ENCODE assay signal across 26 cellular contexts in genomic region chr7:97001656-97002554, GRCh38. TPM values are rescaled to one million over a fixed set of nuclear protein-coding genes. Genes with fewer than 3 reads are reported as not detected.
DNase-seq lines count a peak whose midpoint lies in the region; ATAC-seq, FAIRE-seq and TF ChIP-seq lines count a peak whose summit lies in the region.
"Had no signal": no experiment of that assay in that cellular context is flagged by ENCODE, and none has a peak within 500 bp of the region (broad histone marks: within the 10 kb centered on the region; RNA-seq: fewer than 3 reads in every experiment).

No MANE protein-coding gene starts in this region.

- no peak overlapping the region for H3K4me3 ChIP-seq in kidney (ENCODE audit: low read length in 2 of 2)
- H3K4me3 ChIP-seq: left lung, right atrium auricular region had no signal

- FAIRE-seq in kidney (lab: Jason Lieb, UNC) = no peak
- FAIRE-seq: GM12892 had no signal

- no peaks in the 10 kb centered on the region for H3K9me3 ChIP-seq in kidney (ENCODE audit: control insufficient read depth in 1 of 2, low read length in 2 of 2)
- H3K9me3 ChIP-seq: left lung, right atrium auricular region had no signal

- H3K4me1 Mint-ChIP-seq in activated naive CD4-positive, alpha-beta T cell treated with anti-CD3 and anti-CD28 coated beads, Interleukin-2, amount 10 ng/mL, durations not matched to agents 7 days and 5 days = peaks cover 11% of the 10 kb centered on the region
- peaks cover 38% of the 10 kb centered on the region for H3K4me1 Mint-ChIP-seq in brain
- H3K4me1 Mint-ChIP-seq in type B pancreatic cell (ENCODE audit: unreplicated experiment) = peaks cover 42% of the 10 kb centered on the region

- peaks cover 4% of the 10 kb centered on the region for H3K36me3 Mint-ChIP-seq in activated naive CD4-positive, alpha-beta T cell treated with anti-CD3 and anti-CD28 coated beads, Interleukin-2, amount 10 ng/mL, durations not matched to agents 7 days and 5 days
- H3K36me3 Mint-ChIP-seq in activated naive CD4-positive, alpha-beta T cell treated with anti-CD3 and anti-CD28 coated beads, Interleukin-2, amount 50 U/mL, for 72 hours = peaks cover 5 to 35% of the 10 kb centered on the region in 2 donors
- H3K36me3 Mint-ChIP-seq in brain (peaks cover 43% of the 10 kb centered on the region), type B pancreatic cell (no peaks in the 10 kb centered on the region)

- H3K27ac Mint-ChIP-seq in activated naive CD4-positive, alpha-beta T cell treated with anti-CD3 and anti-CD28 coated beads, Interleukin-2, amount 10 ng/mL, durations not matched to agents 7 days and 5 days = peak overlapping the region; percentile 73
- no peak overlapping the region for H3K27ac Mint-ChIP-seq in activated naive CD4-positive, alpha-beta T cell treated with anti-CD3 and anti-CD28 coated beads, Interleukin-2, amount 50 U/mL, for 72 hours
- H3K27ac Mint-ChIP-seq in brain = peak overlapping the region in 2 of 5 experiments; percentile 87 to 96
- H3K27ac Mint-ChIP-seq in type B pancreatic cell = peak overlapping the region; percentile 51

- H3K4me3 Mint-ChIP-seq in activated naive CD4-positive, alpha-beta T cell treated with anti-CD3 and anti-CD28 coated beads, Interleukin-2, amount 10 ng/mL, durations not matched to agents 7 days and 5 days = no peak overlapping the region
- H3K4me3 Mint-ChIP-seq in brain (peak overlapping the region in 4 of 5 experiments; percentile 42 to 90 (median 76)), type B pancreatic cell (peak overlapping the region; percentile 95)
- H3K4me3 Mint-ChIP-seq: activated naive CD8-positive, alpha-beta T cell treated with anti-CD3 and anti-CD28 coated beads, Interleukin-2, amount 10 ng/mL, durations not matched to agents 7 days and 5 days had no signal

- no peak overlapping the region for H3K27ac ChIP-seq in kidney (ENCODE audit: low read depth in 2 of 2, low read length in 2 of 2)
- H3K27ac ChIP-seq: epithelial cell of prostate, left lung, right atrium auricular region, WERI-Rb-1 had no signal

- intact Hi-C loops in kidney (cut with DNase I) = no loop called here

- no peak for ATAC-seq in activated naive CD4-positive, alpha-beta T cell treated with anti-CD3 and anti-CD28 coated beads, Interleukin-2, amount 50 U/mL, for 72 hours
- ATAC-seq in GM19351 (IDR thresholded peaks at IDR 0.05; ENCODE audit: unreplicated experiment) (no peak), GM21367 (IDR thresholded peaks at IDR 0.05; ENCODE audit: unreplicated experiment) (no peak), HG02973 (IDR thresholded peaks at IDR 0.05; ENCODE audit: unreplicated experiment) (no peak)
- ATAC-seq: left lung; stimulated activated naive CD8-positive, alpha-beta T cell treated with anti-CD3 and anti-CD28 coated beads, Interleukin-15, Interleukin-2, amounts not matched to agents 100 U/mL and 50 U/mL, for 24 hours had no signal

- H3K9me3 Mint-ChIP-seq in activated naive CD4-positive, alpha-beta T cell treated with anti-CD3 and anti-CD28 coated beads, Interleukin-2, amount 10 ng/mL, durations not matched to agents 7 days and 5 days = no peaks in the 10 kb centered on the region
- peaks cover 3% of the 10 kb centered on the region in 2 donors for H3K9me3 Mint-ChIP-seq in activated naive CD4-positive, alpha-beta T cell treated with anti-CD3 and anti-CD28 coated beads, Interleukin-2, amount 50 U/mL, for 72 hours
- peaks cover 0 to 12% (median 3%) of the 10 kb centered on the region in 5 experiments for H3K9me3 Mint-ChIP-seq in brain
- H3K9me3 Mint-ChIP-seq in type B pancreatic cell = no peaks in the 10 kb centered on the region

- DNase-seq in activated naive CD4-positive, alpha-beta T cell treated with anti-CD3 and anti-CD28 coated beads, Interleukin-2, amount 10 ng/mL, durations not matched to agents 7 days and 5 days = no peak
- DNase-seq in activated naive CD4-positive, alpha-beta T cell treated with anti-CD3 and anti-CD28 coated beads, Interleukin-2, amount 50 U/mL, for 72 hours (ENCODE audit: low spot score in 2 of 2) = no peak
- DNase-seq in kidney (peak; percentile 37), type B pancreatic cell (ENCODE audit: extremely low spot score, unreplicated experiment) (no peak)
- DNase-seq: activated CD4-positive, alpha-beta T cell treated with anti-CD3 and anti-CD28 coated beads, Interleukin-2, amount 50 U/mL, for 48 hours; activated naive CD8-positive, alpha-beta T cell treated with anti-CD3 and anti-CD28 coated beads, Interleukin-2, amount 10 ng/mL, durations not matched to agents 7 days and 5 days; C1 segment of cervical spinal cord; Karpas-422; left lung; MV-4-11; naive B cell; NCI-H187 treated with DMSO at 0.1 percent for 48 hours; RPMI8226; stimulated activated CD4-positive, alpha-beta T cell treated with anti-CD3 and anti-CD28 coated beads, Interleukin-12 subunit alpha, Interleukin-12 subunit beta, amount 100 ng/mL, for 4 hours; stimulated activated CD4-positive, alpha-beta T cell treated with anti-CD3 and anti-CD28 coated beads, Interleukin-4, amount 100 ng/mL, for 24 hours; stimulated activated naive CD8-positive, alpha-beta T cell treated with anti-CD3 and anti-CD28 coated beads, Interleukin-15, Interleukin-2, amounts not matched to agents 100 U/mL and 50 U/mL, for 24 hours; T-helper 2 cell; WERI-Rb-1 had no signal

- H3K4me1 ChIP-seq in kidney (ENCODE audit: control insufficient read depth in 1 of 2, insufficient read depth in 1 of 2, low read depth in 1 of 2, low read length in 2 of 2) = peaks cover 0 to 5% of the 10 kb centered on the region in 2 donors

- peaks cover 99% of the 10 kb centered on the region for H3K27me3 Mint-ChIP-seq in activated naive CD4-positive, alpha-beta T cell treated with anti-CD3 and anti-CD28 coated beads, Interleukin-2, amount 10 ng/mL, durations not matched to agents 7 days and 5 days
- H3K27me3 Mint-ChIP-seq in brain (peaks cover 98% of the 10 kb centered on the region), type B pancreatic cell (peaks cover 92% of the 10 kb centered on the region)

- CTCF ChIA-PET in activated naive CD4-positive, alpha-beta T cell treated with anti-CD3 and anti-CD28 coated beads, Interleukin-2, amount 10 ng/mL, durations not matched to agents 7 days and 5 days (lab: Charles Lee) = no interaction called here

- no peaks in the 10 kb centered on the region for H3K36me3 ChIP-seq in kidney (ENCODE audit: control insufficient read depth in 1 of 2, insufficient read depth in 2 of 2, low read length in 2 of 2)
- H3K36me3 ChIP-seq: left lung, right atrium auricular region, WERI-Rb-1 had no signal

- H3K9ac ChIP-seq in kidney (ENCODE audit: low read length in 2 of 2) = no peak overlapping the region

- TF ChIP-seq CTCF in brain (conservative IDR thresholded peaks at IDR 0.05) (no peak), kidney (IDR thresholded peaks at IDR 0.05; ENCODE audit: borderline replicate concordance, extremely low read depth, insufficient read depth) (no peak), type B pancreatic cell (conservative IDR thresholded peaks at IDR 0.05) (no peak)

RNA-seq across cellular contexts. Expression of gene DLX6, which starts 3.4 kb away (rescaled TPM):
- total RNA-seq in activated naive CD4-positive, alpha-beta T cell treated with anti-CD3 and anti-CD28 coated beads, Interleukin-2, amount 50 U/mL, for 72 hours = not detected
- polyA plus RNA-seq in brain (ENCODE audit: insufficient read depth, low read depth, low replicate concordance) (5.5 TPM), kidney (ENCODE audit: insufficient read depth, low read depth, low replicate concordance) (not detected)
- total RNA-seq in kidney (0.13 TPM), type B pancreatic cell (ENCODE audit: low replicate concordance) (3.5 and 25.5 TPM in 2 replicates)
- total RNA-seq: activated naive CD8-positive, alpha-beta T cell treated with anti-CD3 and anti-CD28 coated beads, Interleukin-2, amount 10 ng/mL, durations not matched to agents 7 days and 5 days; cerebellum; left lung; right atrium auricular region had no signal

RNA-seq across cellular contexts. Expression of gene DLX5, which starts 22.7 kb away (rescaled TPM):
- total RNA-seq in activated naive CD4-positive, alpha-beta T cell treated with anti-CD3 and anti-CD28 coated beads, Interleukin-2, amount 50 U/mL, for 72 hours = not detected
- polyA plus RNA-seq in brain (ENCODE audit: insufficient read depth, low read depth, low replicate concordance) (8.8 TPM), kidney (ENCODE audit: insufficient read depth, low read depth, low replicate concordance) (not detected)
- total RNA-seq in kidney (0.82 TPM), type B pancreatic cell (ENCODE audit: low replicate concordance) (21.0 and 37.9 TPM in 2 replicates)
- total RNA-seq: activated naive CD8-positive, alpha-beta T cell treated with anti-CD3 and anti-CD28 coated beads, Interleukin-2, amount 10 ng/mL, durations not matched to agents 7 days and 5 days; cerebellum; right atrium auricular region had no signal

Comparison
In these comparisons a context has a peak if more than half of its experiments do, and no peak if none do; other contexts are left out.
1. H3K27ac Mint-ChIP-seq: peak in activated naive CD4-positive, alpha-beta T cell treated with anti-CD3 and anti-CD28 coated beads, Interleukin-2, amount 10 ng/mL, durations not matched to agents 7 days and 5 days (single experiment) and type B pancreatic cell (single experiment); none in activated naive CD4-positive, alpha-beta T cell treated with anti-CD3 and anti-CD28 coated beads, Interleukin-2, amount 50 U/mL, for 72 hours (0 of 2).
2. RNA of gene DLX5, which starts 22.7 kb away (total RNA-seq): 21.0 to 37.9 TPM in type B pancreatic cell; 0.82 TPM in kidney (single experiment) and not detected in activated naive CD4-positive, alpha-beta T cell treated with anti-CD3 and anti-CD28 coated beads, Interleukin-2, amount 50 U/mL, for 72 hours; every median in the first group is over 10 times any median in the second.